ENCODE assay signal across 8 cellular contexts in the genomic region with DNA sequence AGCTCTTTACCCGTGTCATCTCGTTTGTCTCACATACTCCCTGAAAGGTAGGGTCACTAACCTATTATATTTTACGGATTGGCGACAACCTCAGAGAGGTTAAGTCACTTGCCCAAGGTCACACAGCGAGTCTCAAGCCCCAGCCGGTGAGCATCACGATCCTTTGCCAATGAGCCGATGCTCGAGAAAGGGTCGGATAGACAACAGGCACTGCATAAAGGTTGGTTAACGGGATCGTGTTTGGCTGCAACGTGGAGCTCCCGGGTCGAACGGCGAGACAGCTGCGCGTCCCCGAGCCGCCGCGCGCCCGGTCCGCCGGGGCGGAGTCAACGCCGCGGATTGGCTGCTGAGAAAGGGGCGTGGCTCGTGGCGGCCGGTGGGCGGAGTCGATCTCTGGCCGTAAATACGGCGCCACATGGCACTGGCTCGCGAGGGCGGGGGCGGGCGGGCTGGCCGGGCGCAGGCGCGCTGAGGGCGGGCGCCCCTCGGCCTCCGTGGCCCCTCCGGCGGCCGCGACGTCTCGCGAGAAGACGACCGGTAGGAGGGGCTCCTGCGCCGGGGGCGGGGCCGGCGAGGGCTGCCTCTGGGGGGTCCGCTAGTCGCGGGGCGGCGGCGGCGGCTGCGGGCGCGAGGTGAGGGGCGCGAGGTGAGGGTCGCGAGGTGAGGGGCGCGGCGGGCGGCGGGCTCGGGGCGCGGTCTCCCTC. TPM values are rescaled to one million over a fixed set of nuclear protein-coding genes. Genes with fewer than 3 reads are reported as not detected.
DNase-seq lines count a peak whose midpoint lies in the region; ATAC-seq, FAIRE-seq and TF ChIP-seq lines count a peak whose summit lies in the region.

A gene (plus strand): TSS at position 598 of the 704 bp plus-strand sequence. CDS start 29,029 bp downstream, outside the sequence.

- H3K27ac ChIP-seq in CD8-positive, alpha-beta memory T cell (ENCODE audit: low read depth, low read length), result peak within 1 kb of the TSS; percentile 70
- peak within 1 kb of the TSS; percentile 13; the same call in 1 of the 2 replicates for H3K27ac ChIP-seq in HUES64 (ENCODE audit: low read depth, low read length)
- no peak within 1 kb of the TSS for H3K27ac ChIP-seq in OCI-LY1 (ENCODE audit: low read depth, low read length, poor library complexity, severe bottlenecking)
- no peak within 1 kb of the TSS for H3K27ac ChIP-seq in endothelial cell of umbilical vein (ENCODE audit: insufficient read depth, low read depth, low read length)

- peak; percentile 66 for TF ChIP-seq POLR2A in endothelial cell of umbilical vein (IDR thresholded peaks at IDR 0.05; ENCODE audit: low read depth, low read length)

- H3K4me2 ChIP-seq in OCI-LY1 (ENCODE audit: low read length), result peak within 1 kb of the TSS; percentile 77
- peak within 1 kb of the TSS; percentile 84 for H3K4me2 ChIP-seq in endothelial cell of umbilical vein (ENCODE audit: insufficient read depth, low read length)

- peak within 1 kb of the TSS; percentile 87 to 99 (median 94) for H3K27ac Mint-ChIP-seq in CD8-positive, alpha-beta memory T cell
- peak within 1 kb of the TSS; percentile 77 for H3K27ac Mint-ChIP-seq in mesothelial cell of epicardium

- CTCF ChIA-PET in CD8-positive, alpha-beta memory T cell (lab: Charles Lee), result interaction anchor here (0.6 to 0.7 kb wide), 2 partner anchors 14 to 156 kb away, joined by 3 read pairs; no protein-coding TSS in a partner anchor
- CTCF ChIA-PET in endothelial cell of umbilical vein (lab: Charles Lee), result interaction anchor here (0.6 to 2.5 kb wide), 6 partner anchors 9 to 66 kb away, joined by 3 to 11 read pairs (median 5); no protein-coding TSS in a partner anchor

- H2AFZ ChIP-seq in OCI-LY1 (ENCODE audit: low read length) (no peak within 1 kb of the TSS), endothelial cell of umbilical vein (ENCODE audit: low read depth, low read length) (peak within 1 kb of the TSS; percentile 71)

- dilution Hi-C loops in endothelial cell of umbilical vein (cut with MboI; ENCODE audit: extremely low pct_ligation_motif_present, low sequenced_read_pairs), result no loop called here

- TF ChIP-seq CTCF in OCI-LY1 (IDR thresholded peaks at IDR 0.05; ENCODE audit: low read length), result no peak
- TF ChIP-seq CTCF in endothelial cell of umbilical vein (IDR thresholded peaks at IDR 0.05; ENCODE audit: extremely low read depth in 1 of 2, insufficient read depth in 1 of 2, low read depth in 1 of 2, low read length in 2 of 2), result no peak
- TF ChIP-seq CTCF in mesothelial cell of epicardium (IDR thresholded peaks at IDR 0.05; ENCODE audit: unreplicated experiment), result no peak

- H3K9me3 Mint-ChIP-seq in CD8-positive, alpha-beta memory T cell, result peaks cover 0 to 3% (median 0%) of the 10 kb centered on the region in 5 donors
- no peaks in the 10 kb centered on the region for H3K9me3 Mint-ChIP-seq in mesothelial cell of epicardium

- 2% methylated on average over 89 of the region's 89 CpGs for WGBS in HUES64

- no peaks in the 10 kb centered on the region for H4K20me1 ChIP-seq in OCI-LY1 (ENCODE audit: insufficient read depth, low read length)
- H4K20me1 ChIP-seq in endothelial cell of umbilical vein (replicated peaks; ENCODE audit: control insufficient read depth, extremely low read depth, insufficient read depth, low read length), result no peaks in the 10 kb centered on the region

- H3K27me3 ChIP-seq in CD8-positive, alpha-beta memory T cell (ENCODE audit: insufficient read depth, low read length, poor library complexity, severe bottlenecking), result no peaks in the 10 kb centered on the region
- H3K27me3 ChIP-seq in HUES64 (ENCODE audit: insufficient read depth, low read length) (no peaks in the 10 kb centered on the region), OCI-LY1 (ENCODE audit: insufficient read depth, low read length) (no peaks in the 10 kb centered on the region; the same call in 1 of the 2 replicates), endothelial cell of umbilical vein (ENCODE audit: control insufficient read depth in 2 of 2, insufficient read depth in 2 of 2, low read length in 2 of 2) (no peaks in the 10 kb centered on the region)

- no peaks in the 10 kb centered on the region for H3K9me3 ChIP-seq in CD8-positive, alpha-beta memory T cell (ENCODE audit: low read length)
- H3K9me3 ChIP-seq in HUES64 (ENCODE audit: insufficient read depth, low read depth, low read length) (no peaks in the 10 kb centered on the region), OCI-LY1 (ENCODE audit: low read length) (no peaks in the 10 kb centered on the region), endothelial cell of umbilical vein (replicated peaks; ENCODE audit: control insufficient read depth, insufficient read depth, low read length) (no peaks in the 10 kb centered on the region)

- peak; percentile 96 for FAIRE-seq in endothelial cell of umbilical vein (lab: Jason Lieb, UNC)

- H3K36me3 Mint-ChIP-seq in CD8-positive, alpha-beta memory T cell, result peaks cover 0 to 14% (median 0%) of the 10 kb centered on the region in 3 donors
- no peaks in the 10 kb centered on the region for H3K36me3 Mint-ChIP-seq in mesothelial cell of epicardium

- H3K9me2 ChIP-seq in OCI-LY1 (ENCODE audit: low read depth, low read length), result no peaks in the 10 kb centered on the region

- ATAC-seq in GM21381 (IDR thresholded peaks at IDR 0.05; ENCODE audit: unreplicated experiment), result peak; percentile 40

- no peaks in the 10 kb centered on the region for H3K9me1 ChIP-seq in endothelial cell of umbilical vein (replicated peaks; ENCODE audit: control insufficient read depth, extremely low read depth, insufficient read depth, low read length)

- peak; percentile 94 to 96 (median 94) for DNase-seq in CD8-positive, alpha-beta memory T cell
- DNase-seq in activated T-cell treated with anti-CD3 and anti-CD28 coated beads for 24 hours (ENCODE audit: low read depth) (peak; percentile 90), endothelial cell of umbilical vein (ENCODE audit: low read depth, low spot score) (peak; percentile 94), mesothelial cell of epicardium (ENCODE audit: low spot score in 2 of 2, unreplicated experiment in 2 of 2) (peak; percentile 90 to 94)
- peak; percentile 85 for DNase-seq in stimulated activated CD8-positive, alpha-beta memory T cell treated with anti-CD3 and anti-CD28 coated beads, Interleukin-15, amount 100 ng/mL, for 24 hours (ENCODE audit: low read depth)

- no TSS peak for BruUV-seq in endothelial cell of umbilical vein (replicated peaks; lab: Mats Ljungman, UMichigan)

- H3K27me3 Mint-ChIP-seq in CD8-positive, alpha-beta memory T cell, result no peaks in the 10 kb centered on the region
- H3K27me3 Mint-ChIP-seq in mesothelial cell of epicardium (ENCODE audit: low read depth), result no peaks in the 10 kb centered on the region

- H3K9ac ChIP-seq in HUES64 (ENCODE audit: low read depth, low read length) (peak within 1 kb of the TSS; percentile 77), OCI-LY1 (ENCODE audit: low read length) (peak within 1 kb of the TSS; percentile 74), endothelial cell of umbilical vein (replicated peaks; ENCODE audit: extremely low read depth, insufficient read depth, low read length) (peak within 1 kb of the TSS; percentile 80)

- H3K79me2 ChIP-seq in OCI-LY1 (ENCODE audit: insufficient read depth, low read length), result no peaks in the 10 kb centered on the region
- peaks cover 5% of the 10 kb centered on the region for H3K79me2 ChIP-seq in endothelial cell of umbilical vein (ENCODE audit: control insufficient read depth, insufficient read depth, low read length)

- H3K4me3 Mint-ChIP-seq in CD8-positive, alpha-beta memory T cell, result peak within 1 kb of the TSS; percentile 88 to 98 (median 90)
- peak within 1 kb of the TSS; percentile 76 for H3K4me3 Mint-ChIP-seq in mesothelial cell of epicardium

- H3K4me1 Mint-ChIP-seq in CD8-positive, alpha-beta memory T cell, result peaks cover 50 to 58% (median 57%) of the 10 kb centered on the region in 3 donors
- H3K4me1 Mint-ChIP-seq in mesothelial cell of epicardium, result peaks cover 36% of the 10 kb centered on the region

- H3K36me3 ChIP-seq in CD8-positive, alpha-beta memory T cell (ENCODE audit: insufficient read depth, low read length), result no peaks in the 10 kb centered on the region
- H3K36me3 ChIP-seq in HUES64 (ENCODE audit: insufficient read depth, low read length) (no peaks in the 10 kb centered on the region), OCI-LY1 (ENCODE audit: insufficient read depth, low read length) (no peaks in the 10 kb centered on the region), endothelial cell of umbilical vein (ENCODE audit: control insufficient read depth in 2 of 2, extremely low read depth in 1 of 2, insufficient read depth in 2 of 2, low read length in 2 of 2) (no peaks in the 10 kb centered on the region)

- H3F3A ChIP-seq in OCI-LY1 (ENCODE audit: insufficient read depth, low read length), result no peaks in the 10 kb centered on the region

- H3K4me3 ChIP-seq in CD8-positive, alpha-beta memory T cell (ENCODE audit: low read length), result peak within 1 kb of the TSS; percentile 93
- H3K4me3 ChIP-seq in HUES64 (ENCODE audit: low read length) (peak within 1 kb of the TSS; percentile 91), OCI-LY1 (ENCODE audit: low read depth, low read length, poor library complexity, severe bottlenecking) (peak within 1 kb of the TSS; percentile 67), endothelial cell of umbilical vein (replicated peaks in 1 of 3; ENCODE audit: insufficient read depth in 1 of 3, low read depth in 1 of 3, low read length in 3 of 3) (peak within 1 kb of the TSS; percentile 68 to 75 (median 68))

- POLR2A ChIA-PET in CD8-positive, alpha-beta memory T cell (lab: Charles Lee), result interaction anchor here (0.7 to 1.2 kb wide), 4 partner anchors 9 to 49 kb away, joined by 3 to 6 read pairs (median 4); a partner anchor contains a TSS
- POLR2A ChIA-PET in endothelial cell of umbilical vein (lab: Charles Lee), result no interaction called here

- peaks cover 31% of the 10 kb centered on the region for H3K4me1 ChIP-seq in CD8-positive, alpha-beta memory T cell (ENCODE audit: insufficient read depth, low read length)
- peaks cover 10% of the 10 kb centered on the region for H3K4me1 ChIP-seq in HUES64 (ENCODE audit: insufficient read depth, low read length)
- peaks cover 11% of the 10 kb centered on the region for H3K4me1 ChIP-seq in OCI-LY1 (ENCODE audit: insufficient read depth, low read length, severe bottlenecking)
- H3K4me1 ChIP-seq in endothelial cell of umbilical vein (ENCODE audit: control insufficient read depth, extremely low read depth, insufficient read depth, low read length), result peaks cover 24% of the 10 kb centered on the region

- intact Hi-C loops in endothelial cell of umbilical vein (cut with micrococcal nuclease), result loop anchor here (1.0 to 10.0 kb wide), 3 partner anchors 49 to 228 kb away; a partner anchor contains a TSS

RNA-seq across cellular contexts. Expression of the gene that starts here (rescaled TPM):
- 1 to 10 TPM; 7.7 to 8.3 TPM for total RNA-seq in CD8-positive, alpha-beta memory T cell
- polyA plus RNA-seq in CD8-positive, alpha-beta memory T cell, result 63.0 TPM
- 9.6 TPM for polyA plus RNA-seq in HUES64 (2013, experiment 1 of 2)
- polyA plus RNA-seq in HUES64 (2013, experiment 2 of 2), result 8.4 TPM
- total RNA-seq in endothelial cell of umbilical vein, result 28.8 and 30.2 TPM in 2 replicates
- 52.6 and 77.7 TPM in 2 replicates for polyA plus RNA-seq in endothelial cell of umbilical vein
- polyA plus RNA-seq in endothelial cell of umbilical vein (2011; cell fraction: cytosol; rRNA removed), result 22.0 and 28.8 TPM in 2 replicates
- 10.4 and 11.5 TPM in 2 replicates for polyA plus RNA-seq in endothelial cell of umbilical vein (2011; cell fraction: nucleus; rRNA removed)
- polyA plus RNA-seq in endothelial cell of umbilical vein (2012), result 13.7 and 17.7 TPM in 2 replicates
- 18.9 and 19.3 TPM in 2 replicates for polyA minus RNA-seq in endothelial cell of umbilical vein
- polyA minus RNA-seq in endothelial cell of umbilical vein (2011; cell fraction: cytosol; rRNA and poly(A)+ RNA removed), result 10.0 TPM
- 6.1 and 9.6 TPM in 2 replicates for polyA minus RNA-seq in endothelial cell of umbilical vein (2011; cell fraction: nucleus; rRNA and poly(A)+ RNA removed)
- total RNA-seq in mesothelial cell of epicardium, result 20.0 to 22.4 TPM (median 20.4 TPM) in 3 replicates

Comparison
In these comparisons a context has a peak if more than half of its experiments do, and no peak if none do; other contexts are left out.
1. H3K27ac ChIP-seq: peak in CD8-positive, alpha-beta memory T cell (single experiment) and HUES64 (single experiment); none in OCI-LY1 (single experiment) and endothelial cell of umbilical vein (single experiment).
2. Peak in every context shown above with its lines, with median percentiles within 50 percentile points of each other: DNase-seq, H3K4me3 ChIP-seq and H3K9ac ChIP-seq.